In genomic region chr4:47839259-47839658, GRCh38 we compare ENCODE assay signal across 8 cellular contexts.
A peak's percentile ranks its signal among the peaks of the same experiment; 100 is the strongest.
DNase-seq lines count a peak whose midpoint lies in the region; ATAC-seq and TF ChIP-seq lines count a peak whose summit lies in the region.

No MANE protein-coding gene starts in this region.

- peak; percentile 58 for TF ChIP-seq CTCF in fibroblast of mammary gland (conservative IDR thresholded peaks at IDR 0.05; ENCODE audit: control insufficient read depth, insufficient read depth, low read depth, low read length)

- ATAC-seq in GM18517 (IDR thresholded peaks at IDR 0.05; ENCODE audit: unreplicated experiment) (peak; percentile 74), HG02885 (IDR thresholded peaks at IDR 0.05; ENCODE audit: poor library complexity, unreplicated experiment) (peak; percentile 57)

- H3K4me3 ChIP-seq in fibroblast of mammary gland (ENCODE audit: control insufficient read depth, low read depth, low read length): no peak overlapping the region

- DNase-seq in Ammon's horn (ENCODE audit: low spot score): peak; percentile 14
- peak; percentile 4 for DNase-seq in RPMI8226
- DNase-seq in fibroblast of mammary gland (ENCODE audit: low read depth): peak; percentile 93
- DNase-seq in stimulated activated CD4-positive, alpha-beta T cell treated with anti-CD3 and anti-CD28 coated beads, Interleukin-1b, Interleukin-23, amount 100 ng/mL, for 4 hours (ENCODE audit: low read depth in 2 of 2): peak; percentile 9 to 15
- DNase-seq in NCI-H146 (lab: John Stamatoyannopoulos, UW): no peak
- DNase-seq in D341Med (ENCODE audit: low spot score): no peak

Comparison
In these comparisons a context has a peak if more than half of its experiments do, and no peak if none do; other contexts are left out.
1. DNase-seq: peak in Ammon's horn (single experiment), RPMI8226 (single experiment), fibroblast of mammary gland (single experiment) and stimulated activated CD4-positive, alpha-beta T cell treated with anti-CD3 and anti-CD28 coated beads, Interleukin-1b, Interleukin-23, amount 100 ng/mL, for 4 hours (2 of 2); none in NCI-H146 (single experiment) and D341Med (single experiment).